12 cellular contexts compared by ENCODE assay signal in genomic region chr9:76216161-76216649, GRCh38.
DNase-seq lines count a peak whose midpoint lies in the region; ATAC-seq, FAIRE-seq and TF ChIP-seq lines count a peak whose summit lies in the region.
"Had no signal": no experiment of that assay in that cellular context is flagged by ENCODE, and none has a peak within 500 bp of the region (broad histone marks: within the 10 kb centered on the region; RNA-seq: fewer than 3 reads in every experiment).

No MANE protein-coding gene starts in this region.

- BruUV-seq in endothelial cell of umbilical vein (replicated peaks; lab: Mats Ljungman, UMichigan): no TSS peak

- no peak for TF ChIP-seq EP300 in suprapubic skin (IDR thresholded peaks at IDR 0.05)

- peak overlapping the region; percentile 5 for H3K4me2 ChIP-seq in endothelial cell of umbilical vein (ENCODE audit: insufficient read depth, low read length)

- H3K4me1 ChIP-seq in endothelial cell of umbilical vein (ENCODE audit: control insufficient read depth, extremely low read depth, insufficient read depth, low read length) (peaks cover 17% of the 10 kb centered on the region), suprapubic skin (peaks cover 11% of the 10 kb centered on the region)

- H3K27me3 ChIP-seq in endothelial cell of umbilical vein (ENCODE audit: control insufficient read depth in 2 of 2, insufficient read depth in 2 of 2, low read length in 2 of 2) (peaks cover 16 to 39% of the 10 kb centered on the region in 2 experiments), suprapubic skin (peaks cover 21% of the 10 kb centered on the region)

- TF ChIP-seq POLR2A in endothelial cell of umbilical vein (IDR thresholded peaks at IDR 0.05; ENCODE audit: low read depth, low read length): no peak
- TF ChIP-seq POLR2A in suprapubic skin (IDR thresholded peaks at IDR 0.05): no peak

- FAIRE-seq in endothelial cell of umbilical vein (lab: Jason Lieb, UNC): peak; percentile 96

- ATAC-seq in omental fat pad (ENCODE audit: low FRiP score): peak; percentile 56

- no peaks in the 10 kb centered on the region for H4K20me1 ChIP-seq in endothelial cell of umbilical vein (replicated peaks; ENCODE audit: control insufficient read depth, extremely low read depth, insufficient read depth, low read length)

- CTCF ChIA-PET in endothelial cell of umbilical vein (lab: Charles Lee): interaction anchor here (1.5 kb wide), 1 partner anchor 237 kb away, joined by 6 read pairs; no protein-coding TSS in a partner anchor

- POLR2A ChIA-PET in endothelial cell of umbilical vein (lab: Charles Lee): interaction anchor here (0.6 kb wide), 2 partner anchors 53 to 694 kb away, joined by 4 to 11 read pairs; no protein-coding TSS in a partner anchor

- H3K27ac ChIP-seq in endothelial cell of umbilical vein (ENCODE audit: insufficient read depth, low read depth, low read length) (no peak overlapping the region), suprapubic skin (no peak overlapping the region)

- DNase-seq in COLO829 (ENCODE audit: low spot score) (peak; percentile 29), NCI-H460 (ENCODE audit: extremely low read depth, low read depth) (peak; percentile 41), endothelial cell of umbilical vein (ENCODE audit: low read depth, low spot score) (peak; percentile 84), omental fat pad (ENCODE audit: low spot score) (no peak), LoVo (ENCODE audit: low spot score) (no peak), suprapubic skin (ENCODE audit: low spot score in 2 of 2) (no peak), NCI-H1417 treated with DMSO at 0.1 percent for 48 hours (lab: John Stamatoyannopoulos, UW) (no peak)
- DNase-seq in activated effector memory CD4-positive, alpha-beta T cell treated with anti-CD3 and anti-CD28 coated beads, Interleukin-2, amount 50 U/mL, for 16 hours: no peak
- DNase-seq: activated CD4-positive, alpha-beta T cell treated with anti-CD3 and anti-CD28 coated beads, Interleukin-2, amount 50 U/mL, for 1 hour; caudate nucleus; posterior cingulate gyrus; RPMI8226 had no signal

- TF ChIP-seq CTCF in endothelial cell of umbilical vein (IDR thresholded peaks at IDR 0.05; ENCODE audit: extremely low read depth in 1 of 2, insufficient read depth in 1 of 2, low read depth in 1 of 2, low read length in 2 of 2): no peak
- no peak for TF ChIP-seq CTCF in omental fat pad (IDR thresholded peaks at IDR 0.05)
- no peak for TF ChIP-seq CTCF in suprapubic skin (IDR thresholded peaks at IDR 0.05)

- H3K4me3 ChIP-seq in endothelial cell of umbilical vein (replicated peaks in 1 of 3; ENCODE audit: insufficient read depth in 1 of 3, low read depth in 1 of 3, low read length in 3 of 3) (no peak overlapping the region), suprapubic skin (no peak overlapping the region)

- H3K79me2 ChIP-seq in endothelial cell of umbilical vein (ENCODE audit: control insufficient read depth, insufficient read depth, low read length): no peaks in the 10 kb centered on the region

- no peak overlapping the region for H2AFZ ChIP-seq in endothelial cell of umbilical vein (ENCODE audit: low read depth, low read length)

- H3K36me3 ChIP-seq in endothelial cell of umbilical vein (ENCODE audit: control insufficient read depth in 2 of 2, extremely low read depth in 1 of 2, insufficient read depth in 2 of 2, low read length in 2 of 2): no peaks in the 10 kb centered on the region
- H3K36me3 ChIP-seq in suprapubic skin: no peaks in the 10 kb centered on the region

- dilution Hi-C loops in endothelial cell of umbilical vein (cut with MboI; ENCODE audit: extremely low pct_ligation_motif_present, low sequenced_read_pairs): no loop called here

- 95% methylated on average over 2 of the region's 2 CpGs for WGBS in suprapubic skin

- no peak overlapping the region for H3K9ac ChIP-seq in endothelial cell of umbilical vein (replicated peaks; ENCODE audit: extremely low read depth, insufficient read depth, low read length)

- H3K9me3 ChIP-seq in endothelial cell of umbilical vein (replicated peaks; ENCODE audit: control insufficient read depth, insufficient read depth, low read length) (no peaks in the 10 kb centered on the region), suprapubic skin (no peaks in the 10 kb centered on the region)

- no peaks in the 10 kb centered on the region for H3K9me1 ChIP-seq in endothelial cell of umbilical vein (replicated peaks; ENCODE audit: control insufficient read depth, extremely low read depth, insufficient read depth, low read length)

- intact Hi-C loops in endothelial cell of umbilical vein (cut with micrococcal nuclease): loop anchor here (1.0 to 10.0 kb wide), 4 partner anchors 12 to 326 kb away; partner anchors contain the start of gene PCSK5

TF ChIP-seq in endothelial cell of umbilical vein, 7 proteins besides CTCF, POLR2A, EP300 and RAD21:
- no peak for TF ChIP-seq MYC (IDR thresholded peaks at IDR 0.05; ENCODE audit: low read depth, low read length)
- TF ChIP-seq GATA2 (IDR thresholded peaks at IDR 0.05; ENCODE audit: insufficient read depth, insufficient read length, low read depth, low read length): peak; percentile 22
- TF ChIP-seq FOS (IDR thresholded peaks at IDR 0.05; ENCODE audit: borderline replicate concordance, insufficient read depth, low read length): peak; percentile 90
- TF ChIP-seq POLR2AphosphoS5 (IDR thresholded peaks at IDR 0.05; ENCODE audit: insufficient read depth, low read depth, low read length): peak; percentile 50
- TF ChIP-seq JUN (IDR thresholded peaks at IDR 0.05; ENCODE audit: borderline replicate concordance, insufficient read depth, insufficient read length, low read depth): peak; percentile 92
- no peak for TF ChIP-seq EZH2 (IDR thresholded peaks at IDR 0.05; ENCODE audit: borderline replicate concordance, low read depth, low read length, severe bottlenecking)

Comparison
In these comparisons a context has a peak if more than half of its experiments do, and no peak if none do; other contexts are left out.
1. DNase-seq: peak in COLO829 (single experiment), NCI-H460 (single experiment) and endothelial cell of umbilical vein (single experiment); none in omental fat pad (single experiment), LoVo (single experiment), suprapubic skin (0 of 2), activated effector memory CD4-positive, alpha-beta T cell treated with anti-CD3 and anti-CD28 coated beads, Interleukin-2, amount 50 U/mL, for 16 hours (single experiment) and NCI-H1417 treated with DMSO at 0.1 percent for 48 hours (single experiment).